8 cellular contexts compared by ENCODE assay signal in genomic region chr12:114668151-114668891, GRCh38.
A peak's percentile ranks its signal among the peaks of the same experiment; 100 is the strongest.
DNase-seq lines count a peak whose midpoint lies in the region; ATAC-seq and TF ChIP-seq lines count a peak whose summit lies in the region.

No MANE protein-coding gene starts in this region.

- peaks cover 4% of the 10 kb centered on the region for H3K36me3 Mint-ChIP-seq in activated naive CD4-positive, alpha-beta T cell treated with anti-CD3 and anti-CD28 coated beads, Interleukin-2, amount 10 ng/mL, durations not matched to agents 7 days and 5 days

- no peak overlapping the region for H3K9ac ChIP-seq in iPS-18a (ENCODE audit: low read length)

- CTCF ChIA-PET in activated naive CD4-positive, alpha-beta T cell treated with anti-CD3 and anti-CD28 coated beads, Interleukin-2, amount 10 ng/mL, durations not matched to agents 7 days and 5 days (lab: Charles Lee), result no interaction called here

- peak overlapping the region; percentile 43 for H3K4me3 ChIP-seq in astrocyte of the spinal cord (ENCODE audit: low read depth, low read length)
- peak overlapping the region; percentile 31 for H3K4me3 ChIP-seq in iPS-18a (ENCODE audit: low read length)
- peak overlapping the region; percentile 49 for H3K4me3 ChIP-seq in skeletal muscle cell (ENCODE audit: low read depth, low read length)

- H3K36me3 ChIP-seq in iPS-18a (ENCODE audit: control insufficient read depth, low read depth, low read length), result no peaks in the 10 kb centered on the region

- peaks cover 24% of the 10 kb centered on the region for H3K4me1 ChIP-seq in iPS-18a (ENCODE audit: control insufficient read depth, low read depth, low read length)

- in situ Hi-C loops in astrocyte of the spinal cord (cut with HindIII; ENCODE audit: low sequenced_read_pairs), result no loop called here

- no peaks in the 10 kb centered on the region for H3K9me3 Mint-ChIP-seq in activated naive CD4-positive, alpha-beta T cell treated with anti-CD3 and anti-CD28 coated beads, Interleukin-2, amount 10 ng/mL, durations not matched to agents 7 days and 5 days

- peaks cover 3% of the 10 kb centered on the region for H3K4me1 Mint-ChIP-seq in activated naive CD4-positive, alpha-beta T cell treated with anti-CD3 and anti-CD28 coated beads, Interleukin-2, amount 10 ng/mL, durations not matched to agents 7 days and 5 days

- H3K9me3 ChIP-seq in iPS-18a (ENCODE audit: control insufficient read depth, low read depth, low read length), result no peaks in the 10 kb centered on the region

- DNase-seq in activated naive CD4-positive, alpha-beta T cell treated with anti-CD3 and anti-CD28 coated beads, Interleukin-2, amount 10 ng/mL, durations not matched to agents 7 days and 5 days, result no peak
- no peak for DNase-seq in activated naive CD4-positive, alpha-beta T cell (lab: John Stamatoyannopoulos, UW)
- peak; percentile 75 for DNase-seq in NCI-H2029 treated with DMSO at 0.1 percent for 48 hours (lab: John Stamatoyannopoulos, UW)
- peak; percentile 86 for DNase-seq in astrocyte of the spinal cord (ENCODE audit: low read depth, low spot score)
- DNase-seq in skeletal muscle cell (ENCODE audit: low read depth), result no peak
- DNase-seq in cerebellar nuclear complex (lab: John Stamatoyannopoulos, UW), result no peak

- no peak for ATAC-seq in HG03097 (IDR thresholded peaks at IDR 0.05; ENCODE audit: low FRiP score, unreplicated experiment)

- H3K4me3 Mint-ChIP-seq in activated naive CD4-positive, alpha-beta T cell treated with anti-CD3 and anti-CD28 coated beads, Interleukin-2, amount 10 ng/mL, durations not matched to agents 7 days and 5 days, result no peak overlapping the region

- H3K27me3 Mint-ChIP-seq in activated naive CD4-positive, alpha-beta T cell treated with anti-CD3 and anti-CD28 coated beads, Interleukin-2, amount 10 ng/mL, durations not matched to agents 7 days and 5 days, result peaks cover 99% of the 10 kb centered on the region

- no peak overlapping the region for H3K27ac ChIP-seq in iPS-18a (ENCODE audit: low read length)

- peak overlapping the region; percentile 49 for H3K27ac Mint-ChIP-seq in activated naive CD4-positive, alpha-beta T cell treated with anti-CD3 and anti-CD28 coated beads, Interleukin-2, amount 10 ng/mL, durations not matched to agents 7 days and 5 days

- TF ChIP-seq CTCF in astrocyte of the spinal cord (IDR thresholded peaks at IDR 0.05; ENCODE audit: low read depth, low read length), result peak; percentile 65

- H3K27me3 ChIP-seq in iPS-18a (ENCODE audit: control insufficient read depth, insufficient read depth, low read length), result peaks cover 99% of the 10 kb centered on the region

Comparison
In these comparisons a context has a peak if more than half of its experiments do, and no peak if none do; other contexts are left out.
1. DNase-seq: peak in NCI-H2029 treated with DMSO at 0.1 percent for 48 hours (single experiment) and astrocyte of the spinal cord (single experiment); none in activated naive CD4-positive, alpha-beta T cell treated with anti-CD3 and anti-CD28 coated beads, Interleukin-2, amount 10 ng/mL, durations not matched to agents 7 days and 5 days (single experiment), activated naive CD4-positive, alpha-beta T cell (0 of 4), skeletal muscle cell (single experiment) and cerebellar nuclear complex (0 of 2).
2. Peak in every context shown above with its lines, with median percentiles within 50 percentile points of each other: H3K4me3 ChIP-seq.